In the genomic region with DNA sequence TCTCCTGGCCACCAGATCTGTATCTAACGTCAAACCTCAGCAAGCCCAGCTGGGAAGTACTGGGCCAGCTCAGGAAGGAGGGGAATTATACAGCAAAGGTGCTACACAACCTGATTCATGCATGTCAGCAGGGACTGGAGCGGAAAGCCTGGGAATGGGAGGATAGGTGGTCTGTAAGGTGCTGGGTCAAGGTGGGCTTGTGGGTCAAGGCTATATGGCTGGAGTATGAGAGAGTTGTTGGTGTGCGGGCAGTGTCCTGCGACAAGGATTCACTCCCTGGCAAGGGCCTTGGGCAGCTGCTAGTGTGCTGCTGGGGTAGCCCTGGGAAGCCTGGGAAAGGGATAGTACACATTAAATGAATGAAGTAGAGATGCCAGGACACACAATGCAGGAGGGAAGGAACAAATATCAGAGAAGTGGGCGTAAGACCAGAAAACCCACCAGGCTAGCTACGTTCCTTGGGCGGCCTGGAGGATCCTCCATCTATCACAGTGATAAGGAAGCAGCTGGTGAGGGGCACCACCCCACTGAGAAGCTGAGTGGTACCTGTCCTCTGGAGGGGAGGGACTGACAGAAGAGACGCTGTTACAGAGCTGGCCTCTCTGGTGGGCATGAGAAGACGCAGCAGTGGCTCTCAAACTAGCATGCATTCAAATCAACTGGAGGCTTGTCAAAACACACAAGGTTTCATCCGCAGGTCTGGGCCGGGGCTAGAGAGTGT, we compare ENCODE assay signal across 23 cellular contexts. TPM values are rescaled to one million over a fixed set of nuclear protein-coding genes. Genes with fewer than 3 reads are reported as not detected.
DNase-seq lines count a peak whose midpoint lies in the region; ATAC-seq, FAIRE-seq and TF ChIP-seq lines count a peak whose summit lies in the region.
"Had no signal": no experiment of that assay in that cellular context is flagged by ENCODE, and none has a peak within 500 bp of the region (broad histone marks: within the 10 kb centered on the region; RNA-seq: fewer than 3 reads in every experiment).

No MANE protein-coding gene starts in this region.

- H3K27me3 ChIP-seq in mesenchymal stem cell (ENCODE audit: control insufficient read depth in 1 of 2, insufficient read depth in 1 of 2, low read length in 2 of 2) (peaks cover 19 to 34% of the 10 kb centered on the region in 2 experiments), gastrocnemius medialis (no peaks in the 10 kb centered on the region)

- H3K14ac ChIP-seq in mesenchymal stem cell (ENCODE audit: low read length in 2 of 2), result no peak overlapping the region

- DNase-seq in HTR-8/SVneo (ENCODE audit: insufficient read length, low spot score) (no peak), ecto neural progenitor cell (ENCODE audit: low spot score) (peak; percentile 22), mesenchymal stem cell (no peak), gastrocnemius medialis (no peak), GM12891 (ENCODE audit: insufficient read length, low spot score) (no peak), NCI-H774 (lab: John Stamatoyannopoulos, UW) (no peak)
- DNase-seq: C1 segment of cervical spinal cord; CD4-positive, alpha-beta memory T cell; COR-L47; HFFc6; IMR-90; KG1; MG63; NCI-H146; NCI-H1930; NCI-H446 treated with DMSO at 0.1 percent for 48 hours; NCI-H526; Right ventricle myocardium superior; RPMI8226 had no signal

- H4K91ac ChIP-seq in mesenchymal stem cell (ENCODE audit: low read length), result no peak overlapping the region

- no peak overlapping the region for H2BK5ac ChIP-seq in mesenchymal stem cell (ENCODE audit: low read depth, low read length, poor library complexity, severe bottlenecking)

- TF ChIP-seq CTCF in gastrocnemius medialis (IDR thresholded peaks at IDR 0.05 in 4 of 5, conservative IDR thresholded peaks at IDR 0.05 in 1 of 5), result no peak

- no peak overlapping the region for H3K9ac ChIP-seq in mesenchymal stem cell (ENCODE audit: low read length)

- H2AFZ ChIP-seq in mesenchymal stem cell (ENCODE audit: low read depth, low read length), result no peak overlapping the region
- H2AFZ ChIP-seq: GM23338 had no signal

- intact Hi-C loops in gastrocnemius medialis (cut with DNase I; ENCODE audit: low total_unique reads), result no loop called here

- peak overlapping the region; percentile 37 for H2BK15ac ChIP-seq in mesenchymal stem cell (ENCODE audit: low read depth, poor library complexity, severe bottlenecking)

- no peak overlapping the region for H2BK12ac ChIP-seq in mesenchymal stem cell (ENCODE audit: low read length in 2 of 2)

- no peaks in the 10 kb centered on the region for H3K9me3 ChIP-seq in mesenchymal stem cell (ENCODE audit: control insufficient read depth, low read length)
- no peaks in the 10 kb centered on the region for H3K9me3 ChIP-seq in gastrocnemius medialis
- H3K9me3 ChIP-seq: HAP-1, MG63 had no signal

- FAIRE-seq in HTR-8/SVneo (lab: Jason Lieb, UNC) (peak; percentile 13), GM12891 (lab: Jason Lieb, UNC) (no peak)
- FAIRE-seq: G401.6 had no signal

- no peak overlapping the region for H2BK120ac ChIP-seq in mesenchymal stem cell (ENCODE audit: low read depth, low read length)

- H3K27ac ChIP-seq in mesenchymal stem cell (ENCODE audit: low read length, poor library complexity, severe bottlenecking), result no peak overlapping the region
- peak overlapping the region; percentile 75 to 89 (median 80) for H3K27ac ChIP-seq in gastrocnemius medialis

- H3K4me2 ChIP-seq in mesenchymal stem cell (ENCODE audit: low read length, poor library complexity, severe bottlenecking), result no peak overlapping the region
- H3K4me2 ChIP-seq: GM23338 had no signal

- in situ Hi-C loops in gastrocnemius medialis (cut with MboI; ENCODE audit: low sequenced_read_pairs in 4 of 4), result no loop called here

- TF ChIP-seq POLR2A in gastrocnemius medialis (IDR thresholded peaks at IDR 0.05), result no peak
- TF ChIP-seq POLR2A in GM12891 (IDR thresholded peaks at IDR 0.05; ENCODE audit: low read depth, low read length), result no peak

- no peak overlapping the region for H2AK5ac ChIP-seq in mesenchymal stem cell (ENCODE audit: low read length, severe bottlenecking)

- no peaks in the 10 kb centered on the region for H3K36me3 ChIP-seq in mesenchymal stem cell (ENCODE audit: control insufficient read depth in 1 of 2, insufficient read depth in 2 of 2, low read depth in 1 of 2, low read length in 2 of 2)
- no peaks in the 10 kb centered on the region for H3K36me3 ChIP-seq in gastrocnemius medialis
- H3K36me3 ChIP-seq: HAP-1, MG63 had no signal

- no peak overlapping the region for H3K18ac ChIP-seq in mesenchymal stem cell (ENCODE audit: low read depth in 1 of 2, low read length in 2 of 2)

- H3K23ac ChIP-seq in mesenchymal stem cell (ENCODE audit: low read length in 2 of 2), result no peak overlapping the region

- H3K4me1 ChIP-seq in mesenchymal stem cell (ENCODE audit: control insufficient read depth, insufficient read depth, low read depth, low read length) (peaks cover 3% of the 10 kb centered on the region), gastrocnemius medialis (peaks cover 23 to 26% of the 10 kb centered on the region in 2 donors)
- H3K4me1 ChIP-seq: HAP-1 had no signal

- H3K79me1 ChIP-seq in mesenchymal stem cell (replicated peaks; ENCODE audit: low read length, poor library complexity, severe bottlenecking), result no peaks in the 10 kb centered on the region

- no peak overlapping the region for H3K4me3 ChIP-seq in mesenchymal stem cell (ENCODE audit: insufficient read depth in 1 of 2, low read depth in 1 of 2, low read length in 2 of 2)
- H3K4me3 ChIP-seq in gastrocnemius medialis, result no peak overlapping the region
- H3K4me3 ChIP-seq: GM23338, HAP-1, MG63 had no signal

- 92% methylated on average over 11 of the region's 11 CpGs for WGBS in mesenchymal stem cell

- no peak overlapping the region for H4K8ac ChIP-seq in mesenchymal stem cell (ENCODE audit: low read length)

- no peak overlapping the region for H3K4ac ChIP-seq in mesenchymal stem cell (ENCODE audit: low read depth in 1 of 2, low read length in 2 of 2)

- ATAC-seq in gastrocnemius medialis (no peak), HG02973 (IDR thresholded peaks at IDR 0.05; ENCODE audit: unreplicated experiment) (no peak)

TF ChIP-seq in GM12891, 5 proteins besides CTCF, POLR2A, EP300 and RAD21:
- TF ChIP-seq SPI1 (IDR thresholded peaks at IDR 0.05; ENCODE audit: low read depth, low read length) (no peak), POLR2AphosphoS5 (IDR thresholded peaks at IDR 0.05; ENCODE audit: low read depth, low read length) (no peak), PAX5 (IDR thresholded peaks at IDR 0.05; ENCODE audit: insufficient read depth, low read length, severe bottlenecking) (no peak), POU2F2 (IDR thresholded peaks at IDR 0.05; ENCODE audit: low read depth, low read length) (no peak), TAF1 (IDR thresholded peaks at IDR 0.05; ENCODE audit: low read depth, low read length) (no peak)
TF ChIP-seq in GM12891: peak in this region for 0.

RNA-seq across cellular contexts. Expression of gene SYNM, which starts 8.5 kb away (rescaled TPM):
- 6.0 TPM for polyA plus RNA-seq in mesenchymal stem cell (2013, experiment 1 of 2)
- polyA plus RNA-seq in mesenchymal stem cell (2013, experiment 2 of 2), result 5.7 TPM
- total RNA-seq in gastrocnemius medialis, result 100 to 1,000 TPM; 200 to 308 (median 266) TPM
- 0.44 TPM for polyA plus RNA-seq in GM12891 (2012; ENCODE audit: low read depth, missing spikeins)
